In genomic region chr14:92639472-92640124, GRCh38 we compare ENCODE assay signal across 8 cellular contexts.
A peak's percentile ranks its signal among the peaks of the same experiment; 100 is the strongest.
DNase-seq lines count a peak whose midpoint lies in the region; ATAC-seq, FAIRE-seq and TF ChIP-seq lines count a peak whose summit lies in the region.
"Not testable (repeated sequence)": the region's sequence is repeated elsewhere in the genome, so short reads cannot be mapped to it uniquely, and the experiment has no call there.

No MANE protein-coding gene starts in this region.

- H3K36me3 Mint-ChIP-seq in activated T-helper 17 cell treated with anti-CD3 and anti-CD28 coated beads, Interleukin-2, amount 50 U/mL, for 72 hours (ENCODE audit: low read depth); chondrocyte (ENCODE audit: low read depth): not testable (repeated sequence)

- TF ChIP-seq POLR2A in spleen (IDR thresholded peaks at IDR 0.05), result not testable (repeated sequence)

- H2BK15ac ChIP-seq in neuronal stem cell (ENCODE audit: low read length), result not testable (repeated sequence)

- H3K4me3 ChIP-seq in muscle layer of colon (ENCODE audit: low read depth in 1 of 2, low read length in 2 of 2); neuronal stem cell (ENCODE audit: low read length in 2 of 2); spleen; upper lobe of right lung: not testable (repeated sequence)

- DNase-seq in D341Med (ENCODE audit: low spot score), result peak; percentile 40
- DNase-seq in HTR-8/SVneo (ENCODE audit: insufficient read length, low spot score); neuronal stem cell (ENCODE audit: low spot score): not testable (repeated sequence)
- DNase-seq in chondrocyte (ENCODE audit: low spot score), result peak; percentile 29
- DNase-seq in spleen, result peak; percentile 47
- DNase-seq in upper lobe of right lung, result peak; percentile 28

- H3K9me3 ChIP-seq in muscle layer of colon (ENCODE audit: low read length); neuronal stem cell (replicated peaks in 1 of 2; ENCODE audit: control insufficient read depth in 2 of 2, insufficient read depth in 1 of 2, low read depth in 1 of 2, low read length in 2 of 2); spleen; upper lobe of right lung: not testable (repeated sequence)

- not testable (repeated sequence) for H2BK12ac ChIP-seq in neuronal stem cell (ENCODE audit: low read length)

- not testable (repeated sequence) for H2AK5ac ChIP-seq in neuronal stem cell (ENCODE audit: low read depth, low read length)

- not testable (repeated sequence) for H3K23ac ChIP-seq in neuronal stem cell (ENCODE audit: low read depth, low read length, poor library complexity)

- WGBS in neuronal stem cell (ENCODE audit: extremely low coverage in 2 of 2, insufficient read length in 2 of 2, insufficient replicate concordance in 1 of 2), 2 donors, result no CpG with 5 or more reads among the region's 24 CpGs
- 91 to 95% (median 94%) methylated on average over 21 to 24 of the region's 24 CpGs for WGBS in spleen, 5 donors

- H4K8ac ChIP-seq in neuronal stem cell (ENCODE audit: low read depth, low read length), result not testable (repeated sequence)

- H2AFZ ChIP-seq in neuronal stem cell (ENCODE audit: low read length), result not testable (repeated sequence)

- not testable (repeated sequence) for H3K27me3 ChIP-seq in muscle layer of colon (ENCODE audit: control insufficient read depth in 1 of 2, insufficient read depth in 2 of 2, low read length in 2 of 2); neuronal stem cell (ENCODE audit: control insufficient read depth in 3 of 3, insufficient read depth in 3 of 3, low read depth in 1 of 3, low read length in 3 of 3); spleen (replicated peaks in 1 of 7); upper lobe of right lung

- not testable (repeated sequence) for H3K4me3 Mint-ChIP-seq in activated T-helper 17 cell treated with anti-CD3 and anti-CD28 coated beads, Interleukin-2, amount 50 U/mL, for 72 hours; chondrocyte (ENCODE audit: unreplicated experiment)

- not testable (repeated sequence) for H3K4ac ChIP-seq in neuronal stem cell (ENCODE audit: low read length)

- not testable (repeated sequence) for H4K91ac ChIP-seq in neuronal stem cell (ENCODE audit: low read depth, low read length, poor library complexity)

- H2BK120ac ChIP-seq in neuronal stem cell (ENCODE audit: low read depth, low read length), result not testable (repeated sequence)

- ATAC-seq in activated T-helper 17 cell treated with anti-CD3 and anti-CD28 coated beads, Interleukin-2, amount 50 U/mL, for 72 hours (replicated peaks); upper lobe of right lung: not testable (repeated sequence)

- not testable (repeated sequence) for H3K36me3 ChIP-seq in muscle layer of colon (ENCODE audit: insufficient read depth, low read length); neuronal stem cell (replicated peaks in 1 of 2; ENCODE audit: control insufficient read depth in 2 of 2, insufficient read depth in 2 of 2, low read length in 2 of 2); upper lobe of right lung
- H3K36me3 ChIP-seq in spleen, result peaks cover 0 to 66% (median 13%) of the 10 kb centered on the region in 6 donors

- not testable (repeated sequence) for H3K27me3 Mint-ChIP-seq in activated T-helper 17 cell treated with anti-CD3 and anti-CD28 coated beads, Interleukin-2, amount 50 U/mL, for 72 hours; chondrocyte (ENCODE audit: low read depth)

- not testable (repeated sequence) for H3K14ac ChIP-seq in neuronal stem cell (ENCODE audit: low read length)

- not testable (repeated sequence) for H3K79me1 ChIP-seq in neuronal stem cell (ENCODE audit: low read depth, low read length)

- H3K9me3 Mint-ChIP-seq in activated T-helper 17 cell treated with anti-CD3 and anti-CD28 coated beads, Interleukin-2, amount 50 U/mL, for 72 hours; chondrocyte (ENCODE audit: low read depth): not testable (repeated sequence)

- H3K27ac Mint-ChIP-seq in activated T-helper 17 cell treated with anti-CD3 and anti-CD28 coated beads, Interleukin-2, amount 50 U/mL, for 72 hours, result peak overlapping the region; percentile 62
- H3K27ac Mint-ChIP-seq in chondrocyte (ENCODE audit: unreplicated experiment), result not testable (repeated sequence)

- H3K9ac ChIP-seq in muscle layer of colon (ENCODE audit: low read length); neuronal stem cell (ENCODE audit: low read depth, low read length, poor library complexity): not testable (repeated sequence)

- FAIRE-seq in HTR-8/SVneo (lab: Jason Lieb, UNC), result peak; percentile 49

- H3K4me1 Mint-ChIP-seq in activated T-helper 17 cell treated with anti-CD3 and anti-CD28 coated beads, Interleukin-2, amount 50 U/mL, for 72 hours; chondrocyte (ENCODE audit: low read depth): not testable (repeated sequence)

- peak overlapping the region; percentile 69 for H3K27ac ChIP-seq in muscle layer of colon (ENCODE audit: low read depth, low read length)
- H3K27ac ChIP-seq in neuronal stem cell (replicated peaks; ENCODE audit: low read length); upper lobe of right lung: not testable (repeated sequence)
- peak overlapping the region in 1 of 8 donors; percentile 7 for H3K27ac ChIP-seq in spleen

- peaks cover 15% of the 10 kb centered on the region for H3K4me1 ChIP-seq in muscle layer of colon (ENCODE audit: insufficient read depth, low read length)
- H3K4me1 ChIP-seq in neuronal stem cell (ENCODE audit: control insufficient read depth in 2 of 2, insufficient read depth in 1 of 2, low read depth in 1 of 2, low read length in 2 of 2); upper lobe of right lung: not testable (repeated sequence)
- H3K4me1 ChIP-seq in spleen, result peaks cover 0 to 50% (median 10%) of the 10 kb centered on the region in 6 donors

- H3K18ac ChIP-seq in neuronal stem cell (ENCODE audit: low read length), result not testable (repeated sequence)

- not testable (repeated sequence) for TF ChIP-seq CTCF in chondrocyte (IDR thresholded peaks at IDR 0.05); spleen (IDR thresholded peaks at IDR 0.05 in 8 of 11, conservative IDR thresholded peaks at IDR 0.05 in 3 of 11); upper lobe of right lung (IDR thresholded peaks at IDR 0.05)

- H3K4me2 ChIP-seq in neuronal stem cell (ENCODE audit: insufficient read depth, low read length, poor library complexity, severe bottlenecking), result not testable (repeated sequence)

- intact Hi-C loops in spleen (cut with DNase I; ENCODE audit: low total_unique reads); upper lobe of right lung (cut with DNase I): not testable (repeated sequence)

- H2BK5ac ChIP-seq in neuronal stem cell (ENCODE audit: low read length), result peak overlapping the region; percentile 18
